ENCODE assay signal across 22 cellular contexts in genomic region chr14:62269204-62269603, GRCh38.
A peak's percentile ranks its signal among the peaks of the same experiment; 100 is the strongest.
DNase-seq lines count a peak whose midpoint lies in the region; ATAC-seq, FAIRE-seq and TF ChIP-seq lines count a peak whose summit lies in the region.
"Had no signal": no experiment of that assay in that cellular context is flagged by ENCODE, and none has a peak within 500 bp of the region (broad histone marks: within the 10 kb centered on the region; RNA-seq: fewer than 3 reads in every experiment).

No MANE protein-coding gene starts in this region.

- no peaks in the 10 kb centered on the region for H3K4me1 ChIP-seq in RWPE2 (ENCODE audit: insufficient read depth, poor library complexity, severe bottlenecking)
- H3K4me1 ChIP-seq: body of pancreas, HAP-1, heart right ventricle, left ventricle myocardium inferior had no signal

- no peak for TF ChIP-seq CTCF in RWPE2 (IDR thresholded peaks at IDR 0.05; ENCODE audit: poor library complexity, severe bottlenecking)
- TF ChIP-seq CTCF in choroid plexus epithelial cell (conservative IDR thresholded peaks at IDR 0.05; ENCODE audit: low read depth, low read length) = no peak

- peaks cover 4% of the 10 kb centered on the region for H3K9me3 ChIP-seq in RWPE2 (ENCODE audit: severe bottlenecking)
- H3K9me3 ChIP-seq: body of pancreas, HAP-1, left ventricle myocardium inferior had no signal

- ATAC-seq in RWPE2 (ENCODE audit: low read depth) = peak; percentile 78
- ATAC-seq: body of pancreas, heart right ventricle had no signal

- DNase-seq in stimulated activated CD4-positive, alpha-beta T cell treated with anti-CD3 and anti-CD28 coated beads, Interleukin-1b, Interleukin-23, amount 100 ng/mL, for 48 hours = peak; percentile 2
- no peak for DNase-seq in stimulated activated CD4-positive, alpha-beta T cell treated with anti-CD3 and anti-CD28 coated beads, Interleukin-4, amount 100 ng/mL, for 1 hour
- DNase-seq in RWPE2 (ENCODE audit: low spot score) (no peak), choroid plexus epithelial cell (ENCODE audit: low read depth) (peak; percentile 2), urothelium cell line (ENCODE audit: low spot score) (no peak), H7 (no peak), GDM1 (lab: John Stamatoyannopoulos, UW) (no peak), activated gamma-delta T cell treated with Interleukin-2 at 50 U/mL for 16 hours (no peak)
- DNase-seq: activated CD8-positive, alpha-beta memory T cell treated with anti-CD3 and anti-CD28 coated beads, Interleukin-2, amount 50 U/mL, for 4 hours; activated naive CD4-positive, alpha-beta T cell treated with Interleukin-2 at 50 U/mL for 16 hours; body of pancreas; CD8-positive, alpha-beta memory T cell; cortex of kidney; heart right ventricle; Karpas-422; left ventricle myocardium inferior; NCI-H1417; NCI-H526 treated with DMSO at 0.1 percent for 48 hours; small intestine; stimulated activated CD4-positive, alpha-beta T cell treated with anti-CD3 and anti-CD28 coated beads, Interleukin-4, amount 100 ng/mL, for 24 hours had no signal

- no peak overlapping the region for H3K27ac ChIP-seq in RWPE2 (ENCODE audit: poor library complexity, severe bottlenecking)
- H3K27ac ChIP-seq: body of pancreas, heart right ventricle, left ventricle myocardium inferior, RWPE1 had no signal

- H3K27me3 ChIP-seq in RWPE2 (ENCODE audit: insufficient read depth, poor library complexity, severe bottlenecking) (peaks cover 4% of the 10 kb centered on the region), H7 (ENCODE audit: control insufficient read depth, insufficient read depth, low read length) (no peaks in the 10 kb centered on the region)
- H3K27me3 ChIP-seq: body of pancreas, heart right ventricle had no signal

- FAIRE-seq in urothelium cell line (lab: Jason Lieb, UNC) = peak; percentile 88
- FAIRE-seq: small intestine had no signal

- H3K4me3 ChIP-seq in RWPE2 (ENCODE audit: severe bottlenecking) (no peak overlapping the region), choroid plexus epithelial cell (ENCODE audit: low read depth, low read length) (no peak overlapping the region), H7 (ENCODE audit: insufficient read depth, low read depth, low read length) (no peak overlapping the region)
- H3K4me3 ChIP-seq: body of pancreas, HAP-1, heart right ventricle, left ventricle myocardium inferior had no signal

- no peaks in the 10 kb centered on the region for H3K36me3 ChIP-seq in RWPE2 (ENCODE audit: low read depth)
- H3K36me3 ChIP-seq in H7 (replicated peaks; ENCODE audit: control insufficient read depth, insufficient read depth, low read length) = no peaks in the 10 kb centered on the region
- H3K36me3 ChIP-seq: HAP-1, heart right ventricle, left ventricle myocardium inferior had no signal

Comparison
In these comparisons a context has a peak if more than half of its experiments do, and no peak if none do; other contexts are left out.
1. DNase-seq: peak in stimulated activated CD4-positive, alpha-beta T cell treated with anti-CD3 and anti-CD28 coated beads, Interleukin-1b, Interleukin-23, amount 100 ng/mL, for 48 hours (single experiment) and choroid plexus epithelial cell (single experiment); none in stimulated activated CD4-positive, alpha-beta T cell treated with anti-CD3 and anti-CD28 coated beads, Interleukin-4, amount 100 ng/mL, for 1 hour (single experiment), RWPE2 (single experiment), urothelium cell line (single experiment), H7 (single experiment), GDM1 (single experiment) and activated gamma-delta T cell treated with Interleukin-2 at 50 U/mL for 16 hours (single experiment).